ENCODE assay signal across 1 cellular context in the genomic region with DNA sequence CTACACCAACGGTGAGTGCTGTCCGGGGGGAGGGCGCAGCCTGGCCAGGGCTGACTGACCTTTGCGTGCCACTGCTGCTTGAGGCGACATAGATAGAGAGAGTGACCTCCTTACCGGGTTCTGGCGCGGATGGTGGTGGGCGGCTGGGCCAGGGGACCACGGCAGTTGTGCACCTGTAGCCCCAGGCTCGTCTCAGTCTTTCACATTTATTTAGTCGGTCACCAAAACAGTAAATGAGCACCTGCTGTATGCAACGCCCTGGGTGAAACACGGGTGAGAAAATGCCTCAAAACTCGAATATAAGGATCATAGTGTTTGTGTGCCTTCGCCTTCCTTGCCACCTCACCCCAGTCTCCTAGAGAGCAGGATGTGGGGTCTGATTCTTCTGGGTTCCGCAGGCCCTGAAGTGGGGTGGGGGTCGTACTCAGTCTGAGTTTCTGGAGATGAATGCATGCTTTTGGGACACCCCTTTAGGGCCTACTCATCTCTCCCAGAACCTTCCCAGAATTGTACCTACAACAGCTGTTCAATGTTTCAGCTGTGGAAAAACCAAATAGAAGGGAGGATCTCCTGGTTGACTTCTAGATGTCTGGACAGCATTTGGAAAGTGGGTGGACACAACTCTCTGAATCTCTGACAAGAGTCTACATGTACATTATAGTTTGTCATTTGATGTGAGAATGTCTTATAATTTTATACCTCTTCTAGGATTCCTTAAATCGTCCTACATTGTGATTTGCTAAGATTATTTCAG.
TF ChIP-seq lines count a peak whose summit lies in the region.

No MANE protein-coding gene starts in this region.

TF ChIP-seq in K562, 482 proteins besides CTCF, POLR2A, EP300 and RAD21 (continued from another document):
- TF ChIP-seq, protein P1, sequence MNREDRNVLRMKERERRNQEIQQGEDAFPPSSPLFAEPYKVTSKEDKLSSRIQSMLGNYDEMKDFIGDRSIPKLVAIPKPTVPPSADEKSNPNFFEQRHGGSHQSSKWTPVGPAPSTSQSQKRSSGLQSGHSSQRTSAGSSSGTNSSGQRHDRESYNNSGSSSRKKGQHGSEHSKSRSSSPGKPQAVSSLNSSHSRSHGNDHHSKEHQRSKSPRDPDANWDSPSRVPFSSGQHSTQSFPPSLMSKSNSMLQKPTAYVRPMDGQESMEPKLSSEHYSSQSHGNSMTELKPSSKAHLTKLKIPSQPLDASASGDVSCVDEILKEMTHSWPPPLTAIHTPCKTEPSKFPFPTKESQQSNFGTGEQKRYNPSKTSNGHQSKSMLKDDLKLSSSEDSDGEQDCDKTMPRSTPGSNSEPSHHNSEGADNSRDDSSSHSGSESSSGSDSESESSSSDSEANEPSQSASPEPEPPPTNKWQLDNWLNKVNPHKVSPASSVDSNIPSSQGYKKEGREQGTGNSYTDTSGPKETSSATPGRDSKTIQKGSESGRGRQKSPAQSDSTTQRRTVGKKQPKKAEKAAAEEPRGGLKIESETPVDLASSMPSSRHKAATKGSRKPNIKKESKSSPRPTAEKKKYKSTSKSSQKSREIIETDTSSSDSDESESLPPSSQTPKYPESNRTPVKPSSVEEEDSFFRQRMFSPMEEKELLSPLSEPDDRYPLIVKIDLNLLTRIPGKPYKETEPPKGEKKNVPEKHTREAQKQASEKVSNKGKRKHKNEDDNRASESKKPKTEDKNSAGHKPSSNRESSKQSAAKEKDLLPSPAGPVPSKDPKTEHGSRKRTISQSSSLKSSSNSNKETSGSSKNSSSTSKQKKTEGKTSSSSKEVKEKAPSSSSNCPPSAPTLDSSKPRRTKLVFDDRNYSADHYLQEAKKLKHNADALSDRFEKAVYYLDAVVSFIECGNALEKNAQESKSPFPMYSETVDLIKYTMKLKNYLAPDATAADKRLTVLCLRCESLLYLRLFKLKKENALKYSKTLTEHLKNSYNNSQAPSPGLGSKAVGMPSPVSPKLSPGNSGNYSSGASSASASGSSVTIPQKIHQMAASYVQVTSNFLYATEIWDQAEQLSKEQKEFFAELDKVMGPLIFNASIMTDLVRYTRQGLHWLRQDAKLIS (CRISPR knock-in tag; IDR thresholded peaks at IDR 0.05): 0 out of 2 replicates have a peak, but pooled peaks have one; percentile 8
- TF ChIP-seq, protein P2, sequence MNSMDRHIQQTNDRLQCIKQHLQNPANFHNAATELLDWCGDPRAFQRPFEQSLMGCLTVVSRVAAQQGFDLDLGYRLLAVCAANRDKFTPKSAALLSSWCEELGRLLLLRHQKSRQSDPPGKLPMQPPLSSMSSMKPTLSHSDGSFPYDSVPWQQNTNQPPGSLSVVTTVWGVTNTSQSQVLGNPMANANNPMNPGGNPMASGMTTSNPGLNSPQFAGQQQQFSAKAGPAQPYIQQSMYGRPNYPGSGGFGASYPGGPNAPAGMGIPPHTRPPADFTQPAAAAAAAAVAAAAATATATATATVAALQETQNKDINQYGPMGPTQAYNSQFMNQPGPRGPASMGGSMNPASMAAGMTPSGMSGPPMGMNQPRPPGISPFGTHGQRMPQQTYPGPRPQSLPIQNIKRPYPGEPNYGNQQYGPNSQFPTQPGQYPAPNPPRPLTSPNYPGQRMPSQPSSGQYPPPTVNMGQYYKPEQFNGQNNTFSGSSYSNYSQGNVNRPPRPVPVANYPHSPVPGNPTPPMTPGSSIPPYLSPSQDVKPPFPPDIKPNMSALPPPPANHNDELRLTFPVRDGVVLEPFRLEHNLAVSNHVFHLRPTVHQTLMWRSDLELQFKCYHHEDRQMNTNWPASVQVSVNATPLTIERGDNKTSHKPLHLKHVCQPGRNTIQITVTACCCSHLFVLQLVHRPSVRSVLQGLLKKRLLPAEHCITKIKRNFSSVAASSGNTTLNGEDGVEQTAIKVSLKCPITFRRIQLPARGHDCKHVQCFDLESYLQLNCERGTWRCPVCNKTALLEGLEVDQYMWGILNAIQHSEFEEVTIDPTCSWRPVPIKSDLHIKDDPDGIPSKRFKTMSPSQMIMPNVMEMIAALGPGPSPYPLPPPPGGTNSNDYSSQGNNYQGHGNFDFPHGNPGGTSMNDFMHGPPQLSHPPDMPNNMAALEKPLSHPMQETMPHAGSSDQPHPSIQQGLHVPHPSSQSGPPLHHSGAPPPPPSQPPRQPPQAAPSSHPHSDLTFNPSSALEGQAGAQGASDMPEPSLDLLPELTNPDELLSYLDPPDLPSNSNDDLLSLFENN (IDR thresholded peaks at IDR 0.05; ENCODE audit: low read depth in 2 of 2, low read length in 2 of 2): no peak
- no peak for TF ChIP-seq BDP1 (IDR thresholded peaks at IDR 0.05; ENCODE audit: insufficient read depth, insufficient read length)
- no peak for TF ChIP-seq FOXA3 (CRISPR knock-in tag; conservative IDR thresholded peaks at IDR 0.05 in 1 of 2, IDR thresholded peaks at IDR 0.05 in 1 of 2)
- TF ChIP-seq RFX7 (CRISPR knock-in tag; IDR thresholded peaks at IDR 0.05): no peak
- TF ChIP-seq SREBF1 (IDR thresholded peaks at IDR 0.05; ENCODE audit: borderline replicate concordance, low read depth, low read length): no peak
- TF ChIP-seq, protein P3, sequence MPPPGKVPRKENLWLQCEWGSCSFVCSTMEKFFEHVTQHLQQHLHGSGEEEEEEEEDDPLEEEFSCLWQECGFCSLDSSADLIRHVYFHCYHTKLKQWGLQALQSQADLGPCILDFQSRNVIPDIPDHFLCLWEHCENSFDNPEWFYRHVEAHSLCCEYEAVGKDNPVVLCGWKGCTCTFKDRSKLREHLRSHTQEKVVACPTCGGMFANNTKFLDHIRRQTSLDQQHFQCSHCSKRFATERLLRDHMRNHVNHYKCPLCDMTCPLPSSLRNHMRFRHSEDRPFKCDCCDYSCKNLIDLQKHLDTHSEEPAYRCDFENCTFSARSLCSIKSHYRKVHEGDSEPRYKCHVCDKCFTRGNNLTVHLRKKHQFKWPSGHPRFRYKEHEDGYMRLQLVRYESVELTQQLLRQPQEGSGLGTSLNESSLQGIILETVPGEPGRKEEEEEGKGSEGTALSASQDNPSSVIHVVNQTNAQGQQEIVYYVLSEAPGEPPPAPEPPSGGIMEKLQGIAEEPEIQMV (tag; conservative IDR thresholded peaks at IDR 0.05; ENCODE audit: low read depth): no peak
- TF ChIP-seq NCOR1 (IDR thresholded peaks at IDR 0.05): no peak
- TF ChIP-seq MYNN (IDR thresholded peaks at IDR 0.05): no peak
- TF ChIP-seq MYNN (CRISPR knock-in tag; IDR thresholded peaks at IDR 0.05): no peak
- no peak for TF ChIP-seq POLR2B (IDR thresholded peaks at IDR 0.05; ENCODE audit: low read depth, partially characterized antibody)
- TF ChIP-seq, protein P4, sequence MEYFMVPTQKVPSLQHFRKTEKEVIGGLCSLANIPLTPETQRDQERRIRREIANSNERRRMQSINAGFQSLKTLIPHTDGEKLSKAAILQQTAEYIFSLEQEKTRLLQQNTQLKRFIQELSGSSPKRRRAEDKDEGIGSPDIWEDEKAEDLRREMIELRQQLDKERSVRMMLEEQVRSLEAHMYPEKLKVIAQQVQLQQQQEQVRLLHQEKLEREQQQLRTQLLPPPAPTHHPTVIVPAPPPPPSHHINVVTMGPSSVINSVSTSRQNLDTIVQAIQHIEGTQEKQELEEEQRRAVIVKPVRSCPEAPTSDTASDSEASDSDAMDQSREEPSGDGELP (CRISPR knock-in tag; IDR thresholded peaks at IDR 0.05; ENCODE audit: borderline replicate concordance): 0 out of 2 replicates have a peak, but pooled peaks have one; percentile 30
- TF ChIP-seq ETV5 (CRISPR knock-in tag; IDR thresholded peaks at IDR 0.05; ENCODE audit: low read depth): peak; percentile 18; the same call in 1 of the 2 replicates
- TF ChIP-seq CBX1 (IDR thresholded peaks at IDR 0.05; ENCODE audit: low read depth): peak; percentile 2; the same call in 1 of the 2 replicates
- TF ChIP-seq PCBP2 (IDR thresholded peaks at IDR 0.05; ENCODE audit: low read depth, low read length, poor library complexity, severe bottlenecking): no peak
- TF ChIP-seq NR2C2 (CRISPR knock-in tag; IDR thresholded peaks at IDR 0.05): no peak
- TF ChIP-seq NR2C2 (tag; IDR thresholded peaks at IDR 0.05): 0 out of 2 replicates have a peak, but pooled peaks have one; percentile 12
